Comparison of ENCODE assay signal across 8 cellular contexts in the genomic region with DNA sequence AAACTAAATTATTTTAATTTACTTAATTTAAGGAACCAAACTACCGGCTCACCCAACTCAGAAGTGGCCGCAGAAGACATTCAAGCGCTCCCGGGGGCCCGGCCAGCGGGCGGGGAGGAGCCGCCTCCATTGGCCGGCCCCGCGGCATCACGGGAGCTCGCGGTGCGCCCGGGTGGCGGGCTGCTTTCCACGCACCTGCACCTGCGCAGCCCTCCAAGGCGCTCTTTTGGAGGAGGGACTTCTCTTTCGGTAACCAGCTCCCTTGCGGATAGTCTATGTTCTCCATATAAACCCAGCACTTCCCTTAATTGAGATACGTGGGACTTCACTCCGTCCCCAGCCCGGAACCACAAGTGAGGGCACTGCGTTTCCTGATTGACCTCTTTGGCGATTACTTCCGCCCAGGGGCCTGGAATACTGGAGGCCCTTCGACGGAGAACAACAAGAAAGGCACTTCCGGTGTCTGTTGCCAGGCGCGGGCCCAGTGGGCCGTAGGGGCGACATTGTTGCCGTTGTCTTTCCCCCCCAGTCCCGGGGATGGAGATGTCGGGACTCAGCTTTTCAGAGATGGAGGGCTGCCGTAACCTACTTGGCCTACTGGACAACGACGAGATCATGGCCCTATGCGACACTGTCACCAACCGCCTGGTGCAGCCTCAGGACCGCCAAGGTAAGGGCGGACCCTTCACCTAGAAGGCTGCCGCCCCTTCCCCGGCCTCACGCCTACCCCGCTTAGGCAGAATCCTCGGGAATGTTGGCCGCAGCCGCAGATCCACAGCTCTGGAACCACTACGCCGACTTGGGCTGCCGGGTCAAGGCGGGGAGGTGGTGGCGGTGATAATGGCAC. TPM values are rescaled to one million over a fixed set of nuclear protein-coding genes. Genes with fewer than 3 reads are reported as not detected.
DNase-seq lines count a peak whose midpoint lies in the region; ATAC-seq and TF ChIP-seq lines count a peak whose summit lies in the region.

Gene C3orf38, plus strand, starts transcription at position 444 of the 847 bp plus-strand sequence. Its CDS starts 94 bp downstream, at position 538.

- H3K4me1 Mint-ChIP-seq in activated T-helper 2 cell treated with anti-CD3 and anti-CD28 coated beads, Interferon-gamma antibody, Interleukin-2, Interleukin-4, amounts not matched to agents 10 μg/mL and 5 μg/mL and 100 μg/mL, durations not matched to agents 14 hours and 24 hours and 36 hours (ENCODE audit: low read depth): peaks cover 27% of the 10 kb centered on the region
- peaks cover 17 to 28% of the 10 kb centered on the region in 2 donors for H3K4me1 Mint-ChIP-seq in natural killer cell

- H3K27ac Mint-ChIP-seq in activated T-helper 2 cell treated with anti-CD3 and anti-CD28 coated beads, Interferon-gamma antibody, Interleukin-2, Interleukin-4, amounts not matched to agents 10 μg/mL and 5 μg/mL and 100 μg/mL, durations not matched to agents 14 hours and 24 hours and 36 hours: peak within 1 kb of the TSS; percentile 99
- H3K27ac Mint-ChIP-seq in natural killer cell: peak within 1 kb of the TSS; percentile 91 to 93

- CTCF ChIA-PET in RWPE1 (lab: Yijun Ruan, JAX): interaction anchor here (0.6 kb wide), 1 partner anchor 53 kb away, joined by 4 read pairs; no protein-coding TSS in a partner anchor

- peaks cover 20% of the 10 kb centered on the region for H3K36me3 Mint-ChIP-seq in activated T-helper 2 cell treated with anti-CD3 and anti-CD28 coated beads, Interferon-gamma antibody, Interleukin-2, Interleukin-4, amounts not matched to agents 10 μg/mL and 5 μg/mL and 100 μg/mL, durations not matched to agents 14 hours and 24 hours and 36 hours (ENCODE audit: low read depth)
- no peaks in the 10 kb centered on the region for H3K36me3 Mint-ChIP-seq in natural killer cell

- TF ChIP-seq CTCF in RWPE1 (conservative IDR thresholded peaks at IDR 0.05; ENCODE audit: low read depth): no peak
- TF ChIP-seq CTCF in natural killer cell (IDR thresholded peaks at IDR 0.05): no peak

- no peaks in the 10 kb centered on the region for H3K9me3 Mint-ChIP-seq in activated T-helper 2 cell treated with anti-CD3 and anti-CD28 coated beads, Interferon-gamma antibody, Interleukin-2, Interleukin-4, amounts not matched to agents 10 μg/mL and 5 μg/mL and 100 μg/mL, durations not matched to agents 14 hours and 24 hours and 36 hours
- H3K9me3 Mint-ChIP-seq in natural killer cell: no peaks in the 10 kb centered on the region

- H3K27ac ChIP-seq in RWPE1: peak within 1 kb of the TSS; percentile 97

- H3K4me3 Mint-ChIP-seq in activated T-helper 2 cell treated with anti-CD3 and anti-CD28 coated beads, Interferon-gamma antibody, Interleukin-2, Interleukin-4, amounts not matched to agents 10 μg/mL and 5 μg/mL and 100 μg/mL, durations not matched to agents 14 hours and 24 hours and 36 hours (ENCODE audit: low read depth): peak within 1 kb of the TSS; percentile 96
- peak within 1 kb of the TSS; percentile 95 for H3K4me3 Mint-ChIP-seq in natural killer cell

- intact Hi-C loops in activated T-helper 2 cell treated with anti-CD3 and anti-CD28 coated beads, Interferon-gamma antibody, Interleukin-2, Interleukin-4, amounts not matched to agents 10 μg/mL and 5 μg/mL and 100 μg/mL, durations not matched to agents 14 hours and 24 hours and 36 hours (cut with micrococcal nuclease): loop anchor here (1.0 to 10.0 kb wide), 3 partner anchors 90 to 922 kb away; partner anchors contain the start of genes CGGBP1, CHMP2B and ZNF654
- intact Hi-C loops in natural killer cell (cut with micrococcal nuclease): loop anchor here (1.0 to 2.0 kb wide), 2 partner anchors 90 to 923 kb away; partner anchors contain the start of genes CGGBP1, CHMP2B and ZNF654

- POLR2A ChIA-PET in RWPE1 (lab: Yijun Ruan, JAX; ENCODE audit: low non-redundant PET): no interaction called here

- ATAC-seq in natural killer cell: peak; percentile 88 to 92 (median 92)

- H3K27me3 Mint-ChIP-seq in activated T-helper 2 cell treated with anti-CD3 and anti-CD28 coated beads, Interferon-gamma antibody, Interleukin-2, Interleukin-4, amounts not matched to agents 10 μg/mL and 5 μg/mL and 100 μg/mL, durations not matched to agents 14 hours and 24 hours and 36 hours (ENCODE audit: low read depth): no peaks in the 10 kb centered on the region
- H3K27me3 Mint-ChIP-seq in natural killer cell (ENCODE audit: low read depth in 2 of 2): no peaks in the 10 kb centered on the region

- DNase-seq in EL (peak; percentile 93), GOT3 (lab: John Stamatoyannopoulos, UW) (peak; percentile 83), LHCN-M2 (ENCODE audit: low read depth) (peak; percentile 93), RWPE1 (ENCODE audit: low spot score) (peak; percentile 64), fibroblast of peridontal ligament (ENCODE audit: extremely low read depth) (peak; percentile 91), natural killer cell (peak; percentile 79)
- peak; percentile 80 for DNase-seq in activated T-helper 2 cell treated with anti-CD3 and anti-CD28 coated beads, Interferon-gamma antibody, Interleukin-2, Interleukin-4, amounts not matched to agents 10 μg/mL and 5 μg/mL and 100 μg/mL, durations not matched to agents 14 hours and 24 hours and 36 hours (ENCODE audit: low spot score)
- peak; percentile 68 to 95 (median 82) for DNase-seq in stimulated activated naive CD4-positive, alpha-beta T cell (lab: John Stamatoyannopoulos, UW)

RNA-seq across cellular contexts. Expression of gene C3orf38, which starts in this region (rescaled TPM):
- 29.9 and 34.3 TPM in 2 replicates for total RNA-seq in LHCN-M2 (2014; rRNA removed)
- 14.9 TPM for polyA plus RNA-seq in LHCN-M2 (2012)
- 23.1 and 25.4 TPM in 2 replicates for total RNA-seq in activated T-helper 2 cell treated with anti-CD3 and anti-CD28 coated beads, Interferon-gamma antibody, Interleukin-2, Interleukin-4, amounts not matched to agents 10 μg/mL and 5 μg/mL and 100 μg/mL, durations not matched to agents 14 hours and 24 hours and 36 hours
- total RNA-seq in natural killer cell: 10 to 100 TPM; 52.5 to 60.4 (median 54.7) TPM

Comparison
In these comparisons a context has a peak if more than half of its experiments do, and no peak if none do; other contexts are left out.
1. Peak in every context shown above with its lines: DNase-seq, ATAC-seq and H3K27ac ChIP-seq.